Comparison of ENCODE assay signal across 8 cellular contexts in the genomic region with DNA sequence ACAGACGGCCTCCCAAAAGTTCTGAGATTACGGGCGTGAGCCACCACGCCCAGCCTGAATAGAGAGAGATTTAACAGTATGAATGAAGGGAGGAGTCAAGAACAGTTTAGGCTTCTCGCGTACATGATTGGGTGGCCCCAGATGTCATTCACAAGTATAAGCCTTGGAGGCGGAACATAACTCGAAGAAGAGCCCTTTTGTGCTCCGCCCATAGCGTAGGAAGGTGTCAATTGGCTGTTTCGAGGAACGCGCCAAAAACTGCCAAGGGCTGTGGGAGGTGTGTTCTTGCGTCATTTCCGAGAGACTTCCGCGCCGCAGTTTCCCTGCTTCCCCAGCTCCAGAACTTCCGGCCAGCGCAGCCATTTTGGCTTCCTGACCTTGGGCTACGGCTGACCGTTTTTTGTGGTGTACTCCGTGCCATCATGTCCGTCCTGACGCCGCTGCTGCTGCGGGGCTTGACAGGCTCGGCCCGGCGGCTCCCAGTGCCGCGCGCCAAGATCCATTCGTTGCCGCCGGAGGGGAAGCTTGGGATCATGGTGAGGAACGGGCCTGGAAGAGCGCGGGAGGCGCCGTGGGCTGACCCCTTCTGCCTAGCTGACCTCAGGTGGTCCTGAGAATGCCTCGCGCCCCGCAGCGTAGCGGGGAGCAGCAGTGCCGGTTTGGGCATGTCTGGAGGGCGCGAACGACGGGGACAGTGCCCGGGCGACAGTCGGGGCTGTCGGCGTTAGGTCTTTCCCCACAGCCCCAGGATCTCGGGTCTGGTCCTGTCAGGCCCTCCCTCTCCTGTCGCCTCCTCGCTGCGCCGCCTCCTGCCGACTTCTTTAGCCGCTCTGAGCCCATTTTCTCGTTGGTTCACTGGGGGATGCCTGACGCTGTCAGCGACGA. TPM values are rescaled to one million over a fixed set of nuclear protein-coding genes. Genes with fewer than 3 reads are reported as not detected.
DNase-seq lines count a peak whose midpoint lies in the region; ATAC-seq lines count a peak whose summit lies in the region.

A gene with protein sequence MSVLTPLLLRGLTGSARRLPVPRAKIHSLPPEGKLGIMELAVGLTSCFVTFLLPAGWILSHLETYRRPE (plus strand): TSS at position 362 of the 885 bp plus-strand sequence. CDS start 61 bp downstream, at position 423.

- ATAC-seq in GM19351 (IDR thresholded peaks at IDR 0.05; ENCODE audit: unreplicated experiment), result peak; percentile 99
- peak; percentile 95 for ATAC-seq in HG03521 (IDR thresholded peaks at IDR 0.05; ENCODE audit: unreplicated experiment)
- ATAC-seq in left colon, result peak; percentile 93

- DNase-seq in C1 segment of cervical spinal cord (lab: John Stamatoyannopoulos, UW) (peak; percentile 70 to 99 (median 96)), NCI-H748 (lab: John Stamatoyannopoulos, UW; ENCODE audit: unreplicated experiment) (peak; percentile 100), cortex of kidney (lab: John Stamatoyannopoulos, UW) (peak; percentile 60), left colon (peak; percentile 96 to 99)
- DNase-seq in activated CD4-positive, alpha-beta T cell treated with anti-CD3 and anti-CD28 coated beads, Interleukin-2, amount 50 U/mL, for 1 hour, result peak; percentile 89
- peak; percentile 97 for DNase-seq in stimulated activated CD4-positive, alpha-beta T cell treated with anti-CD3 and anti-CD28 coated beads, Interleukin-1b, Interleukin-23, amount 100 ng/mL, for 48 hours

- intact Hi-C loops in left colon (cut with DNase I, micrococcal nuclease), result no loop called here

RNA-seq across cellular contexts. Expression of the gene that starts here (rescaled TPM):
- total RNA-seq in left colon, result 100 to 1,000 TPM; 663 to 843 TPM

Comparison
In these comparisons a context has a peak if more than half of its experiments do, and no peak if none do; other contexts are left out.
1. Peak in every context shown above with its lines: DNase-seq and ATAC-seq.